Comparison of ENCODE assay signal across 1 cellular context in the genomic region with DNA sequence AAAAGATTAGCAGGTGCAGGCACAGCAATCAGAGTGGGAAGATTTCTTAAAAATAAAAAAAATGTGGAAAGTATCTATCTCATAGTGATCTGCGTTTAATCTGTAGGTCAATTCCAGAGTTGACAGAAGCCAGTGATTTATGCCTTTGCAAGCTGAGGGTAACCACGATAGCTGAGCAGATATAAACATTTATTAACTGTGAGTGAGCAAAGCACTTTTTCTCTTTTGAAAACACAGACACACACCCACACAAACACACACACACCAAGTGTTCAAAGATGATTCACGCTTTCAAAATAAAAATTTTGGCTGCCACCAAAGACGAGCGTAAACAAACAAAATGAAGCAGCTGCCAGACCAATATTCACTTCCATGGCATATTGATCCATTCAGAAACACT.
TF ChIP-seq lines count a peak whose summit lies in the region.

No MANE protein-coding gene starts in this region.

TF ChIP-seq in SK-N-SH treated with all-trans-retinoic acid at 6 μM for 48 hours, 23 proteins besides CTCF, POLR2A, EP300 and RAD21 (continued from another document):
- TF ChIP-seq, protein P1, sequence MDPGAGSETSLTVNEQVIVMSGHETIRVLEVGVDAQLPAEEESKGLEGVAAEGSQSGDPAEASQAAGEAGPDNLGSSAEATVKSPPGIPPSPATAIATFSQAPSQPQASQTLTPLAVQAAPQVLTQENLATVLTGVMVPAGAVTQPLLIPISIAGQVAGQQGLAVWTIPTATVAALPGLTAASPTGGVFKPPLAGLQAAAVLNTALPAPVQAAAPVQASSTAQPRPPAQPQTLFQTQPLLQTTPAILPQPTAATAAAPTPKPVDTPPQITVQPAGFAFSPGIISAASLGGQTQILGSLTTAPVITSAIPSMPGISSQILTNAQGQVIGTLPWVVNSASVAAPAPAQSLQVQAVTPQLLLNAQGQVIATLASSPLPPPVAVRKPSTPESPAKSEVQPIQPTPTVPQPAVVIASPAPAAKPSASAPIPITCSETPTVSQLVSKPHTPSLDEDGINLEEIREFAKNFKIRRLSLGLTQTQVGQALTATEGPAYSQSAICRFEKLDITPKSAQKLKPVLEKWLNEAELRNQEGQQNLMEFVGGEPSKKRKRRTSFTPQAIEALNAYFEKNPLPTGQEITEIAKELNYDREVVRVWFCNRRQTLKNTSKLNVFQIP (CRISPR knock-in tag; IDR thresholded peaks at IDR 0.05; ENCODE audit: borderline replicate concordance, low read depth), result no peak
- TF ChIP-seq PATZ1 (CRISPR knock-in tag; IDR thresholded peaks at IDR 0.05; ENCODE audit: borderline replicate concordance) (no peak), TCF4 (CRISPR knock-in tag; IDR thresholded peaks at IDR 0.05; ENCODE audit: borderline replicate concordance) (no peak), ZFP3 (CRISPR knock-in tag; IDR thresholded peaks at IDR 0.05) (no peak)
